1 cellular context compared by ENCODE assay signal in genomic region chr3:77147836-77148578, GRCh38.
TF ChIP-seq lines count a peak whose summit lies in the region.

No MANE protein-coding gene starts in this region.

TF ChIP-seq in HEK293, 187 proteins besides CTCF, POLR2A, EP300 and RAD21 (continued from another document):
- TF ChIP-seq ZNF148 (tag by site-specific recombination; IDR thresholded peaks at IDR 0.05; ENCODE audit: borderline replicate concordance) (no peak), ZBTB44 (tag by site-specific recombination; IDR thresholded peaks at IDR 0.05) (peak; percentile 41), FEZF1 (tag by site-specific recombination; IDR thresholded peaks at IDR 0.05) (peak; percentile 89), ZNF518A (tag by site-specific recombination; conservative IDR thresholded peaks at IDR 0.05; ENCODE audit: low read depth) (no peak), ZNF335 (tag by site-specific recombination; conservative IDR thresholded peaks at IDR 0.05) (peak; percentile 19; the same call in 1 of the 2 replicates), SP7 (tag by site-specific recombination; IDR thresholded peaks at IDR 0.05) (peak; percentile 38; the same call in 1 of the 2 replicates), ZNF660 (tag by site-specific recombination; IDR thresholded peaks at IDR 0.05) (0 out of 2 replicates have a peak, but pooled peaks have one; percentile 14)
